ENCODE assay signal across 8 cellular contexts in genomic region chr2:175414872-175415487, GRCh38.
A peak's percentile ranks its signal among the peaks of the same experiment; 100 is the strongest.
DNase-seq lines count a peak whose midpoint lies in the region; ATAC-seq, FAIRE-seq and TF ChIP-seq lines count a peak whose summit lies in the region.

No MANE protein-coding gene starts in this region.

- H3K4me3 ChIP-seq in GM12878 = no peak overlapping the region
- no peak overlapping the region for H3K4me3 ChIP-seq in thoracic aorta

- no peak overlapping the region for H3K27ac ChIP-seq in H9 (ENCODE audit: insufficient read length, low read depth, low read length)
- H3K27ac ChIP-seq in GM12878 (ENCODE audit: control insufficient read depth, insufficient read depth) = no peak overlapping the region
- H3K27ac ChIP-seq in thoracic aorta = no peak overlapping the region

- TF ChIP-seq CTCF in H9 (conservative IDR thresholded peaks at IDR 0.05) (peak; percentile 78), GM12878 (IDR thresholded peaks at IDR 0.05 in 2 of 3, conservative IDR thresholded peaks at IDR 0.05 in 1 of 3; ENCODE audit: control insufficient read depth in 2 of 3, extremely low read depth in 1 of 3, insufficient read depth in 1 of 3, low read depth in 3 of 3, low read length in 3 of 3) (peak; percentile 46 to 71 (median 48)), thoracic aorta (IDR thresholded peaks at IDR 0.05) (peak; percentile 44)

- TF ChIP-seq RAD21 in GM12878 (IDR thresholded peaks at IDR 0.05; ENCODE audit: insufficient read depth, low read depth, low read length) = peak; percentile 46

- H3K27me3 Mint-ChIP-seq in H9 (ENCODE audit: low read depth) = no peaks in the 10 kb centered on the region; the same call in 1 of the 2 replicates

- no peak overlapping the region for H2AK5ac ChIP-seq in H9 (ENCODE audit: insufficient read length, low read length)

- H3K79me2 ChIP-seq in H9 (ENCODE audit: insufficient read depth, low read length) (no peaks in the 10 kb centered on the region), GM12878 (ENCODE audit: control insufficient read depth, insufficient read depth, low read length) (no peaks in the 10 kb centered on the region)

- DNase-seq in DMS 273 treated with DMSO at 0.1 percent for 48 hours (lab: John Stamatoyannopoulos, UW) (peak; percentile 15), H9 (peak; percentile 68), NCI-H345 treated with DMSO at 0.1 percent for 48 hours (lab: John Stamatoyannopoulos, UW; ENCODE audit: unreplicated experiment) (peak; percentile 8), GM12878 (ENCODE audit: low read depth, low spot score) (no peak), inferior parietal cortex (ENCODE audit: extremely low spot score) (peak; percentile 13), thoracic aorta (ENCODE audit: low spot score) (no peak), cortex of kidney (lab: John Stamatoyannopoulos, UW) (no peak), activated gamma-delta T cell treated with Interleukin-2 at 50 U/mL for 16 hours (no peak)

- H3K4me1 Mint-ChIP-seq in H9 = no peaks in the 10 kb centered on the region

- no peaks in the 10 kb centered on the region for H3K4me1 ChIP-seq in H9 (ENCODE audit: insufficient read depth, low read length)
- H3K4me1 ChIP-seq in GM12878 (ENCODE audit: control insufficient read depth, insufficient read depth, low read length) = no peaks in the 10 kb centered on the region
- no peaks in the 10 kb centered on the region for H3K4me1 ChIP-seq in thoracic aorta (ENCODE audit: control insufficient read depth in 1 of 2, low read depth in 2 of 2)

- no peak overlapping the region for H2BK20ac ChIP-seq in H9 (ENCODE audit: low read depth, low read length, poor library complexity, severe bottlenecking)

- H3K23me2 ChIP-seq in H9 (ENCODE audit: insufficient read length, low read depth, low read length, poor library complexity, severe bottlenecking) = no peaks in the 10 kb centered on the region

- no peak overlapping the region for H3K18ac ChIP-seq in H9 (ENCODE audit: insufficient read length, low read depth, low read length)

- H3K36me3 Mint-ChIP-seq in H9 (ENCODE audit: insufficient read depth in 1 of 3, low read depth in 3 of 3) = no peaks in the 10 kb centered on the region

- H3K14ac ChIP-seq in H9 (ENCODE audit: insufficient read depth, low read length) = no peak overlapping the region

- SMC1A ChIA-PET in GM12878 (lab: Charles Lee; ENCODE audit: uncharacterized antibody, unreplicated experiment) = interaction anchor here (0.8 kb wide), 1 partner anchor 19 kb away, joined by 3 read pairs; no protein-coding TSS in a partner anchor

- no peak overlapping the region for H4K5ac ChIP-seq in H9 (ENCODE audit: insufficient read length, low read depth, low read length)

- no peak overlapping the region for H4K91ac ChIP-seq in H9 (ENCODE audit: insufficient read length, low read depth, low read length)

- no peaks in the 10 kb centered on the region for H3K9me3 ChIP-seq in H9 (ENCODE audit: control insufficient read depth, low read depth, low read length)
- no peaks in the 10 kb centered on the region for H3K9me3 ChIP-seq in GM12878 (replicated peaks; ENCODE audit: control insufficient read depth, insufficient read depth, low read length)
- H3K9me3 ChIP-seq in thoracic aorta = no peaks in the 10 kb centered on the region

- H3K4me3 Mint-ChIP-seq in H9 = no peak overlapping the region

- H3K27me3 ChIP-seq in H9 (ENCODE audit: insufficient read depth, low read length) (no peaks in the 10 kb centered on the region), GM12878 (replicated peaks in 1 of 2; ENCODE audit: control insufficient read depth in 2 of 2, insufficient read depth in 2 of 2, low read length in 1 of 2) (no peaks in the 10 kb centered on the region; a peak in 1 of 4 replicates), thoracic aorta (replicated peaks; ENCODE audit: insufficient read depth) (no peaks in the 10 kb centered on the region)

- no peak overlapping the region for H3K4ac ChIP-seq in H9 (ENCODE audit: low read depth, low read length)

- H3K9ac ChIP-seq in H9 (ENCODE audit: extremely low read depth, insufficient read length, low read length) (no peak overlapping the region), GM12878 (ENCODE audit: control insufficient read depth, insufficient read depth, low read length) (no peak overlapping the region)

- in situ Hi-C loops in GM12878 (cut with MboI) = no loop called here

- H3K9me3 Mint-ChIP-seq in H9 = no peaks in the 10 kb centered on the region

- no peak overlapping the region for H2BK120ac ChIP-seq in H9 (ENCODE audit: low read depth, low read length, poor library complexity, severe bottlenecking)

- no peak for FAIRE-seq in GM12878 (lab: Jason Lieb, UNC)

- no peak overlapping the region for H3K27ac Mint-ChIP-seq in H9

- H2AFZ ChIP-seq in H9 (ENCODE audit: low read length) (no peak overlapping the region), GM12878 (ENCODE audit: control insufficient read depth, low read depth, low read length) (no peak overlapping the region)

- CTCF ChIA-PET in GM12878 (lab: Yijun Ruan, JAX) = interaction anchor here (0.9 to 1.5 kb wide), 7 partner anchors 13 to 682 kb away, joined by 3 to 11 read pairs (median 5); no protein-coding TSS in a partner anchor

- H2BK5ac ChIP-seq in H9 (ENCODE audit: insufficient read length, low read length) = no peak overlapping the region

- RAD21 ChIA-PET in GM12878 (lab: Charles Lee; ENCODE audit: unreplicated experiment) = interaction anchor here (0.5 kb wide), 1 partner anchor 13 kb away, joined by 3 read pairs; no protein-coding TSS in a partner anchor

- H3K79me1 ChIP-seq in H9 (ENCODE audit: insufficient read depth, low read depth, low read length, poor library complexity, severe bottlenecking) = no peaks in the 10 kb centered on the region

- ATAC-seq in GM12878 = peak; percentile 81
- ATAC-seq in thoracic aorta (ENCODE audit: insufficient number of reproducible peaks, low FRiP score, low read depth) = no peak

- H3K4me2 ChIP-seq in H9 (ENCODE audit: insufficient read depth, insufficient read length, low read length) (no peak overlapping the region), GM12878 (ENCODE audit: control insufficient read depth, insufficient read depth) (no peak overlapping the region)

- H4K20me1 ChIP-seq in H9 (ENCODE audit: control insufficient read depth, insufficient read depth, insufficient read length) (no peaks in the 10 kb centered on the region), GM12878 (ENCODE audit: control insufficient read depth, insufficient read depth) (no peaks in the 10 kb centered on the region)

- no TSS peak for BruUV-seq in GM12878 (replicated peaks; lab: Mats Ljungman, UMichigan)

- H4K8ac ChIP-seq in H9 (replicated peaks; ENCODE audit: insufficient read length, low read depth, low read length) = no peak overlapping the region

- no peak overlapping the region for H2BK12ac ChIP-seq in H9 (ENCODE audit: insufficient read length, low read depth, low read length)

- no peak overlapping the region for H3K56ac ChIP-seq in H9 (ENCODE audit: insufficient read length, low read depth, low read length)

- intact Hi-C loops in GM12878 (cut with micrococcal nuclease; ENCODE audit: unreplicated experiment) = loop anchor here (1.0 kb wide), 1 partner anchor 682 kb away; no protein-coding TSS in a partner anchor

- H3K36me3 ChIP-seq in GM12878 (ENCODE audit: control insufficient read depth in 2 of 2, insufficient read depth in 2 of 2, low read length in 1 of 2) (no peaks in the 10 kb centered on the region), thoracic aorta (no peaks in the 10 kb centered on the region)

- TF ChIP-seq POLR2A in GM12878 (IDR thresholded peaks at IDR 0.05; ENCODE audit: low read depth, low read length) = no peak

- no peak overlapping the region for H3K23ac ChIP-seq in H9 (ENCODE audit: insufficient read length, low read depth, low read length)

- no peak overlapping the region for H3T11ph ChIP-seq in H9 (ENCODE audit: low read length)

- TF ChIP-seq EP300 in GM12878 (IDR thresholded peaks at IDR 0.05; ENCODE audit: borderline replicate concordance in 1 of 2, control insufficient read depth in 1 of 2, low read depth in 2 of 2, low read length in 2 of 2) = no peak

- no peak overlapping the region for H2BK15ac ChIP-seq in H9 (ENCODE audit: low read depth, low read length)

- no CpG with 5 or more reads among the region's 3 CpGs for WGBS in H9 (ENCODE audit: extremely low coverage, insufficient read length, low lambda C conversion rate)
- WGBS in GM12878 (ENCODE audit: insufficient coverage, insufficient replicate concordance, low lambda C conversion rate, missing lambda C conversion rate) = 30% methylated on average over 3 of the region's 3 CpGs

- POLR2A ChIA-PET in GM12878 (lab: Charles Lee) = no interaction called here

TF ChIP-seq in GM12878, 131 proteins besides CTCF, POLR2A, EP300 and RAD21 (continues in another document):
- TF ChIP-seq E2F4 (IDR thresholded peaks at IDR 0.05; ENCODE audit: low read depth, low read length) = no peak
- TF ChIP-seq MEF2A (IDR thresholded peaks at IDR 0.05; ENCODE audit: insufficient read depth, low read depth, low read length) = no peak

Comparison
In these comparisons a context has a peak if more than half of its experiments do, and no peak if none do; other contexts are left out.
1. DNase-seq: peak in DMS 273 treated with DMSO at 0.1 percent for 48 hours (single experiment), H9 (single experiment), NCI-H345 treated with DMSO at 0.1 percent for 48 hours (single experiment) and inferior parietal cortex (single experiment); none in GM12878 (single experiment), thoracic aorta (single experiment), cortex of kidney (single experiment) and activated gamma-delta T cell treated with Interleukin-2 at 50 U/mL for 16 hours (single experiment).
2. Peak in every context shown above with its lines, with median percentiles within 50 percentile points of each other: CTCF ChIP-seq.